Comparison of ENCODE assay signal across 11 cellular contexts in genomic region chr4:139692300-139693012, GRCh38. TPM values are rescaled to one million over a fixed set of nuclear protein-coding genes. Genes with fewer than 3 reads are reported as not detected.
DNase-seq lines count a peak whose midpoint lies in the region; ATAC-seq and TF ChIP-seq lines count a peak whose summit lies in the region.
"Had no signal": no experiment of that assay in that cellular context is flagged by ENCODE, and none has a peak within 500 bp of the region (broad histone marks: within the 10 kb centered on the region; RNA-seq: fewer than 3 reads in every experiment).

No MANE protein-coding gene starts in this region.

- H3K9me3 Mint-ChIP-seq in activated CD8-positive, alpha-beta T cell treated with anti-CD3 and anti-CD28 coated beads, Interleukin-2, amount 10 ng/mL, durations not matched to agents 7 days and 5 days (ENCODE audit: insufficient read depth) = no peaks in the 10 kb centered on the region
- no peaks in the 10 kb centered on the region for H3K9me3 Mint-ChIP-seq in activated CD8-positive, alpha-beta T cell treated with anti-CD3 and anti-CD28 coated beads for 36 hours

- no peak for TF ChIP-seq CTCF in activated CD8-positive, alpha-beta T cell treated with anti-CD3 and anti-CD28 coated beads for 36 hours (IDR thresholded peaks at IDR 0.05)
- peak; percentile 60 for TF ChIP-seq CTCF in OCI-LY3 (IDR thresholded peaks at IDR 0.05; ENCODE audit: low read depth, low read length)
- peak; percentile 14 for TF ChIP-seq CTCF in cardiac muscle cell (IDR thresholded peaks at IDR 0.05; ENCODE audit: low read depth, low read length)
- peak; percentile 5 for TF ChIP-seq CTCF in upper lobe of right lung (IDR thresholded peaks at IDR 0.05)
- no peak for TF ChIP-seq CTCF in tibial artery (IDR thresholded peaks at IDR 0.05)

- intact Hi-C loops in activated CD8-positive, alpha-beta T cell treated with anti-CD3 and anti-CD28 coated beads for 36 hours (cut with micrococcal nuclease) = no loop called here
- intact Hi-C loops in upper lobe of right lung (cut with DNase I) = no loop called here
- intact Hi-C loops in tibial artery (cut with DNase I; ENCODE audit: low total_unique reads) = no loop called here

- peak overlapping the region; percentile 87 for H2AFZ ChIP-seq in OCI-LY3 (ENCODE audit: low read depth, low read length)

- no peak overlapping the region for H3K4me3 ChIP-seq in OCI-LY3 (ENCODE audit: low read length)
- no peak overlapping the region for H3K4me3 ChIP-seq in cardiac muscle cell
- no peak overlapping the region for H3K4me3 ChIP-seq in upper lobe of right lung
- no peak overlapping the region for H3K4me3 ChIP-seq in tibial artery
- H3K4me3 ChIP-seq: thyroid gland had no signal

- H3K4me1 ChIP-seq in OCI-LY3 (ENCODE audit: low read length) = peaks cover 9% of the 10 kb centered on the region
- peaks cover 23% of the 10 kb centered on the region for H3K4me1 ChIP-seq in cardiac muscle cell (ENCODE audit: low read depth)
- peaks cover 10% of the 10 kb centered on the region for H3K4me1 ChIP-seq in upper lobe of right lung
- peaks cover 0 to 5% (median 1%) of the 10 kb centered on the region in 4 donors for H3K4me1 ChIP-seq in tibial artery
- H3K4me1 ChIP-seq: thyroid gland had no signal

- DNase-seq in activated CD8-positive, alpha-beta T cell treated with anti-CD3 and anti-CD28 coated beads, Interleukin-2, amount 10 ng/mL, durations not matched to agents 7 days and 5 days = no peak
- DNase-seq in activated CD8-positive, alpha-beta T cell treated with anti-CD3 and anti-CD28 coated beads for 36 hours = no peak
- DNase-seq in cardiac muscle cell (ENCODE audit: low read depth in 1 of 2, low spot score in 1 of 2) = peak in 1 of 2 donors; percentile 51
- DNase-seq in upper lobe of right lung = no peak
- no peak for DNase-seq in tibial artery
- DNase-seq: NCI-H187, thyroid gland had no signal

- H4K20me1 ChIP-seq in OCI-LY3 (ENCODE audit: insufficient read depth, low read length) = no peaks in the 10 kb centered on the region

- peaks cover 2% of the 10 kb centered on the region for H3K27me3 Mint-ChIP-seq in activated CD8-positive, alpha-beta T cell treated with anti-CD3 and anti-CD28 coated beads, Interleukin-2, amount 10 ng/mL, durations not matched to agents 7 days and 5 days (ENCODE audit: low read depth)
- H3K27me3 Mint-ChIP-seq in activated CD8-positive, alpha-beta T cell treated with anti-CD3 and anti-CD28 coated beads for 36 hours = no peaks in the 10 kb centered on the region

- no peaks in the 10 kb centered on the region for H3K9me3 ChIP-seq in OCI-LY3 (ENCODE audit: insufficient read depth, low read length)
- H3K9me3 ChIP-seq in cardiac muscle cell (ENCODE audit: low read depth) = no peaks in the 10 kb centered on the region
- no peaks in the 10 kb centered on the region for H3K9me3 ChIP-seq in upper lobe of right lung
- H3K9me3 ChIP-seq in tibial artery = no peaks in the 10 kb centered on the region
- H3K9me3 ChIP-seq: thyroid gland had no signal

- H3K27me3 ChIP-seq in OCI-LY3 (ENCODE audit: low read depth, low read length) = peaks cover 13% of the 10 kb centered on the region
- no peaks in the 10 kb centered on the region for H3K27me3 ChIP-seq in cardiac muscle cell
- H3K27me3 ChIP-seq in upper lobe of right lung = no peaks in the 10 kb centered on the region
- H3K27me3 ChIP-seq in tibial artery = no peaks in the 10 kb centered on the region
- H3K27me3 ChIP-seq: thyroid gland had no signal

- H3K36me3 ChIP-seq in OCI-LY3 (replicated peaks; ENCODE audit: low read depth, low read length) (no peaks in the 10 kb centered on the region), cardiac muscle cell (no peaks in the 10 kb centered on the region), upper lobe of right lung (peaks cover 20% of the 10 kb centered on the region), tibial artery (peaks cover 20 to 25% (median 25%) of the 10 kb centered on the region in 3 donors)
- H3K36me3 ChIP-seq: thyroid gland had no signal

- no peaks in the 10 kb centered on the region for H3K4me1 Mint-ChIP-seq in activated CD8-positive, alpha-beta T cell treated with anti-CD3 and anti-CD28 coated beads, Interleukin-2, amount 10 ng/mL, durations not matched to agents 7 days and 5 days (ENCODE audit: low read depth)
- no peaks in the 10 kb centered on the region for H3K4me1 Mint-ChIP-seq in activated CD8-positive, alpha-beta T cell treated with anti-CD3 and anti-CD28 coated beads for 36 hours (ENCODE audit: low read depth)

- no peaks in the 10 kb centered on the region for H3K36me3 Mint-ChIP-seq in activated CD8-positive, alpha-beta T cell treated with anti-CD3 and anti-CD28 coated beads, Interleukin-2, amount 10 ng/mL, durations not matched to agents 7 days and 5 days (ENCODE audit: low read depth)
- H3K36me3 Mint-ChIP-seq in activated CD8-positive, alpha-beta T cell treated with anti-CD3 and anti-CD28 coated beads for 36 hours (ENCODE audit: low read depth) = no peaks in the 10 kb centered on the region

- H3K79me2 ChIP-seq in OCI-LY3 (ENCODE audit: low read length) = no peaks in the 10 kb centered on the region

- CTCF ChIA-PET in activated CD8-positive, alpha-beta T cell treated with anti-CD3 and anti-CD28 coated beads, Interleukin-2, amount 10 ng/mL, durations not matched to agents 7 days and 5 days (lab: Charles Lee) = no interaction called here
- CTCF ChIA-PET in activated CD8-positive, alpha-beta T cell treated with anti-CD3 and anti-CD28 coated beads for 36 hours (lab: Charles Lee) = interaction anchor here (2.6 kb wide), 1 partner anchor 35 kb away, joined by 14 read pairs; no protein-coding TSS in a partner anchor

- POLR2A ChIA-PET in activated CD8-positive, alpha-beta T cell treated with anti-CD3 and anti-CD28 coated beads, Interleukin-2, amount 10 ng/mL, durations not matched to agents 7 days and 5 days (lab: Charles Lee) = no interaction called here
- POLR2A ChIA-PET in activated CD8-positive, alpha-beta T cell treated with anti-CD3 and anti-CD28 coated beads for 36 hours (lab: Charles Lee) = no interaction called here

- H3K4me2 ChIP-seq in OCI-LY3 (ENCODE audit: low read length) = peak overlapping the region; percentile 46

- 0 out of 2 replicates have a peak overlapping the region, but pooled peaks have one; percentile 6 for H3K9ac ChIP-seq in OCI-LY3 (ENCODE audit: low read length)

- H3K27ac Mint-ChIP-seq in activated CD8-positive, alpha-beta T cell treated with anti-CD3 and anti-CD28 coated beads, Interleukin-2, amount 10 ng/mL, durations not matched to agents 7 days and 5 days = no peak overlapping the region
- H3K27ac Mint-ChIP-seq in activated CD8-positive, alpha-beta T cell treated with anti-CD3 and anti-CD28 coated beads for 36 hours = no peak overlapping the region

- peak; percentile 44 for ATAC-seq in activated CD8-positive, alpha-beta T cell treated with anti-CD3 and anti-CD28 coated beads, Interleukin-2, amount 10 ng/mL, durations not matched to agents 7 days and 5 days
- no peak for ATAC-seq in activated CD8-positive, alpha-beta T cell treated with anti-CD3 and anti-CD28 coated beads for 36 hours
- ATAC-seq in upper lobe of right lung = peak; percentile 58
- no peak for ATAC-seq in HG02763 (IDR thresholded peaks at IDR 0.05; ENCODE audit: unreplicated experiment)
- no peak for ATAC-seq in HG02885 (IDR thresholded peaks at IDR 0.05; ENCODE audit: poor library complexity, unreplicated experiment)

- H3K4me3 Mint-ChIP-seq in activated CD8-positive, alpha-beta T cell treated with anti-CD3 and anti-CD28 coated beads, Interleukin-2, amount 10 ng/mL, durations not matched to agents 7 days and 5 days = no peak overlapping the region
- no peak overlapping the region for H3K4me3 Mint-ChIP-seq in activated CD8-positive, alpha-beta T cell treated with anti-CD3 and anti-CD28 coated beads for 36 hours

- H3K27ac ChIP-seq in OCI-LY3 (ENCODE audit: low read length) = no peak overlapping the region
- peak overlapping the region; percentile 79 for H3K27ac ChIP-seq in cardiac muscle cell
- H3K27ac ChIP-seq in upper lobe of right lung = peak overlapping the region; percentile 6
- H3K27ac ChIP-seq in tibial artery = no peak overlapping the region
- H3K27ac ChIP-seq: C4-2B, thyroid gland had no signal

RNA-seq across cellular contexts. Expression of gene MGST2, which starts 26.8 kb away (rescaled TPM):
- total RNA-seq in activated CD8-positive, alpha-beta T cell treated with anti-CD3 and anti-CD28 coated beads, Interleukin-2, amount 10 ng/mL, durations not matched to agents 7 days and 5 days = 10 to 100 TPM; 12.8 to 13.4 TPM
- 10 to 100 TPM; 11.7 to 12.4 TPM for total RNA-seq in activated CD8-positive, alpha-beta T cell treated with anti-CD3 and anti-CD28 coated beads for 36 hours
- total RNA-seq in cardiac muscle cell (36.5 and 57.1 TPM in 2 replicates), upper lobe of right lung (64.6 TPM)
- polyA plus RNA-seq in cardiac muscle cell = 66.9 and 90.8 TPM in 2 replicates

Comparison
In these comparisons a context has a peak if more than half of its experiments do, and no peak if none do; other contexts are left out.
1. ATAC-seq: peak in activated CD8-positive, alpha-beta T cell treated with anti-CD3 and anti-CD28 coated beads, Interleukin-2, amount 10 ng/mL, durations not matched to agents 7 days and 5 days (single experiment) and upper lobe of right lung (single experiment); none in activated CD8-positive, alpha-beta T cell treated with anti-CD3 and anti-CD28 coated beads for 36 hours (single experiment), HG02763 (single experiment) and HG02885 (single experiment).
2. CTCF ChIP-seq: peak in OCI-LY3 (single experiment), cardiac muscle cell (single experiment) and upper lobe of right lung (single experiment); none in activated CD8-positive, alpha-beta T cell treated with anti-CD3 and anti-CD28 coated beads for 36 hours (single experiment) and tibial artery (0 of 2).
3. H3K27ac ChIP-seq: peak in cardiac muscle cell (single experiment) and upper lobe of right lung (single experiment); none in OCI-LY3 (single experiment) and tibial artery (0 of 2).